In genomic region chr2:95010126-95010525, GRCh38 we compare ENCODE assay signal across 31 cellular contexts. TPM values are rescaled to one million over a fixed set of nuclear protein-coding genes. Genes with fewer than 3 reads are reported as not detected.
"Had no signal": no experiment of that assay in that cellular context is flagged by ENCODE, and none has a peak within 500 bp of the region (broad histone marks: within the 10 kb centered on the region; RNA-seq: fewer than 3 reads in every experiment).

No MANE protein-coding gene starts in this region.

- H3K9me3 ChIP-seq: breast epithelium, SJSA1 had no signal

- H3K27me3 Mint-ChIP-seq: activated CD8-positive, alpha-beta memory T cell treated with anti-CD3 and anti-CD28 coated beads, Interleukin-2, amount 10 ng/mL, durations not matched to agents 7 days and 5 days; activated naive CD4-positive, alpha-beta T cell treated with anti-CD3 and anti-CD28 coated beads, Interleukin-2, amount 50 U/mL, for 24 hours had no signal

- H3K27ac ChIP-seq: breast epithelium, SJSA1 had no signal

- H3K27ac Mint-ChIP-seq: activated CD4-positive, alpha-beta T cell treated with anti-CD3 and anti-CD28 coated beads, Interleukin-2, amount 10 ng/mL, durations not matched to agents 24 days and 14 days; activated CD8-positive, alpha-beta memory T cell treated with anti-CD3 and anti-CD28 coated beads, Interleukin-2, amount 10 ng/mL, durations not matched to agents 7 days and 5 days; activated naive CD4-positive, alpha-beta T cell treated with anti-CD3 and anti-CD28 coated beads, Interleukin-2, amount 50 U/mL, for 24 hours; activated T-cell treated with anti-CD3 and anti-CD28 coated beads, Interleukin-2, amount 50 U/mL, for 24 hours; activated T-helper 1 cell treated with anti-CD3 and anti-CD28 coated beads, Interleukin-12 subunit alpha, Interleukin-12 subunit beta, Interleukin-2, Interleukin-4 antibody, amounts not matched to agents 30 ng/mL and 10 ng/mL and 1 ng/mL, durations not matched to agents 14 hours and 24 hours and 36 hours; IgD-negative memory B cell; T-helper 17 cell; WTC11 had no signal

- ATAC-seq: activated CD8-positive, alpha-beta memory T cell treated with anti-CD3 and anti-CD28 coated beads, Interleukin-2, amount 10 ng/mL, durations not matched to agents 7 days and 5 days; Panc1; SK-N-SH treated with all-trans-retinoic acid at 6 μM for 48 hours; T-helper 17 cell; WTC11 had no signal

- H3K9me3 Mint-ChIP-seq: activated CD4-positive, alpha-beta T cell treated with anti-CD3 and anti-CD28 coated beads, Interleukin-2, amount 10 ng/mL, durations not matched to agents 24 days and 14 days; activated naive CD4-positive, alpha-beta T cell treated with anti-CD3 and anti-CD28 coated beads, Interleukin-2, amount 50 U/mL, for 24 hours; activated T-cell treated with anti-CD3 and anti-CD28 coated beads, Interleukin-2, amount 50 U/mL, for 24 hours; activated T-helper 1 cell treated with anti-CD3 and anti-CD28 coated beads, Interleukin-12 subunit alpha, Interleukin-12 subunit beta, Interleukin-2, Interleukin-4 antibody, amounts not matched to agents 30 ng/mL and 10 ng/mL and 1 ng/mL, durations not matched to agents 14 hours and 24 hours and 36 hours; IgD-negative memory B cell; WTC11 had no signal

- DNase-seq: activated CD4-positive, alpha-beta T cell treated with anti-CD3 and anti-CD28 coated beads for 1 hour; activated CD4-positive, alpha-beta T cell treated with anti-CD3 and anti-CD28 coated beads, Interleukin-2, amount 10 ng/mL, durations not matched to agents 24 days and 14 days; activated CD4-positive, alpha-beta T cell treated with anti-CD3 and anti-CD28 coated beads, Interleukin-2, amount 50 U/mL, for 48 hours; activated CD8-positive, alpha-beta memory T cell treated with anti-CD3 and anti-CD28 coated beads, Interleukin-2, amount 10 ng/mL, durations not matched to agents 7 days and 5 days; activated effector memory CD4-positive, alpha-beta T cell treated with Interleukin-2 at 50 U/mL for 16 hours; activated naive CD4-positive, alpha-beta T cell; activated T-cell treated with anti-CD3 and anti-CD28 coated beads, Interleukin-2, amount 50 U/mL, for 24 hours; KG1; NCI-H1092; NCI-H1417; NCI-H1930; NCI-H2107; NCI-H2171 treated with DMSO at 0.1 percent for 48 hours; NCI-H226; NCI-H526 treated with DMSO at 0.1 percent for 48 hours; NK-92 treated with Interleukin-12 subunit alpha and Interleukin-12 subunit beta, amount 100 ng/mL, for 24 hours; OCI-M1; RPMI8226; SHP77; T-helper 17 cell; T-helper 9 cell had no signal

- H3K4me3 Mint-ChIP-seq: activated CD4-positive, alpha-beta T cell treated with anti-CD3 and anti-CD28 coated beads, Interleukin-2, amount 10 ng/mL, durations not matched to agents 24 days and 14 days; activated CD8-positive, alpha-beta memory T cell treated with anti-CD3 and anti-CD28 coated beads, Interleukin-2, amount 10 ng/mL, durations not matched to agents 7 days and 5 days; activated naive CD4-positive, alpha-beta T cell treated with anti-CD3 and anti-CD28 coated beads, Interleukin-2, amount 50 U/mL, for 24 hours; activated T-cell treated with anti-CD3 and anti-CD28 coated beads, Interleukin-2, amount 50 U/mL, for 24 hours; activated T-helper 1 cell treated with anti-CD3 and anti-CD28 coated beads, Interleukin-12 subunit alpha, Interleukin-12 subunit beta, Interleukin-2, Interleukin-4 antibody, amounts not matched to agents 30 ng/mL and 10 ng/mL and 1 ng/mL, durations not matched to agents 14 hours and 24 hours and 36 hours; IgD-negative memory B cell; T-helper 17 cell; WTC11 had no signal

- H3K4me1 Mint-ChIP-seq: activated naive CD4-positive, alpha-beta T cell treated with anti-CD3 and anti-CD28 coated beads, Interleukin-2, amount 50 U/mL, for 24 hours had no signal

- H3K4me1 ChIP-seq: breast epithelium, SJSA1 had no signal

- H3K4me3 ChIP-seq: breast epithelium, SJSA1 had no signal

- H3K36me3 Mint-ChIP-seq: activated CD8-positive, alpha-beta memory T cell treated with anti-CD3 and anti-CD28 coated beads, Interleukin-2, amount 10 ng/mL, durations not matched to agents 7 days and 5 days; activated naive CD4-positive, alpha-beta T cell treated with anti-CD3 and anti-CD28 coated beads, Interleukin-2, amount 50 U/mL, for 24 hours; IgD-negative memory B cell; WTC11 had no signal

- H3K36me3 ChIP-seq: breast epithelium, SJSA1 had no signal

RNA-seq across cellular contexts. Expression of gene MAL, which starts 15.4 kb away (rescaled TPM):
- total RNA-seq: MCF 10A, NCI-H460, SJSA1 had no signal
